Comparison of ENCODE assay signal across 8 cellular contexts in genomic region chr10:78302989-78303854, GRCh38.
A peak's percentile ranks its signal among the peaks of the same experiment; 100 is the strongest.
DNase-seq lines count a peak whose midpoint lies in the region; ATAC-seq lines count a peak whose summit lies in the region.

No MANE protein-coding gene starts in this region.

- ATAC-seq in GM21447 (IDR thresholded peaks at IDR 0.05; ENCODE audit: unreplicated experiment): peak; percentile 75

- H3K4me1 ChIP-seq in HUES6 (ENCODE audit: control insufficient read depth, insufficient read depth, low read length) (peaks cover 22% of the 10 kb centered on the region), NT2/D1 (ENCODE audit: insufficient read depth, insufficient read length) (peaks cover 4% of the 10 kb centered on the region)

- H3K27me3 ChIP-seq in HUES6 (ENCODE audit: control insufficient read depth, insufficient read depth, low read length) (no peaks in the 10 kb centered on the region; the same call in 1 of the 2 replicates), NT2/D1 (ENCODE audit: insufficient read depth, insufficient read length) (peaks cover 6% of the 10 kb centered on the region)

- peak overlapping the region; percentile 66 for H3K9ac ChIP-seq in HUES6 (ENCODE audit: low read length)
- H3K9ac ChIP-seq in NT2/D1 (ENCODE audit: insufficient read length, low read depth): peak overlapping the region; percentile 72

- peak; percentile 97 for DNase-seq in DMS 273 (lab: John Stamatoyannopoulos, UW; ENCODE audit: unreplicated experiment)
- DNase-seq in NT2/D1 (ENCODE audit: low read depth, low spot score): peak; percentile 76
- peak; percentile 97 for DNase-seq in activated CD8-positive, alpha-beta memory T cell treated with anti-CD3 and anti-CD28 coated beads, Interleukin-2, amount 50 U/mL, for 4 hours
- DNase-seq in epidermal melanocyte (ENCODE audit: insufficient read length, low spot score): peak; percentile 96
- DNase-seq in mucosa of gallbladder (ENCODE audit: low spot score): peak; percentile 95
- peak; percentile 95 for DNase-seq in stimulated activated CD8-positive, alpha-beta memory T cell treated with anti-CD3 and anti-CD28 coated beads, Interleukin-4, amount 100 ng/mL, for 24 hours (ENCODE audit: low read depth)

- H3K9me3 ChIP-seq in HUES6 (ENCODE audit: control insufficient read depth, insufficient read depth, low read depth, low read length) (peaks cover 4% of the 10 kb centered on the region; the same call in 1 of the 2 replicates), NT2/D1 (ENCODE audit: insufficient read depth, low read length) (peaks cover 7% of the 10 kb centered on the region; the same call in 1 of the 2 replicates)

- no peaks in the 10 kb centered on the region for H3K36me3 ChIP-seq in HUES6 (ENCODE audit: control insufficient read depth, insufficient read depth, low read length)
- H3K36me3 ChIP-seq in NT2/D1 (ENCODE audit: insufficient read depth, insufficient read length, low read length): no peaks in the 10 kb centered on the region

- H3K27ac ChIP-seq in HUES6 (ENCODE audit: low read depth, low read length): peak overlapping the region; percentile 48; the same call in 1 of the 2 replicates

- peak overlapping the region; percentile 80 for H3K4me3 ChIP-seq in HUES6 (ENCODE audit: low read depth, low read length)
- peak overlapping the region; percentile 44 for H3K4me3 ChIP-seq in NT2/D1 (ENCODE audit: insufficient read length, low read depth)

Comparison
In these comparisons a context has a peak if more than half of its experiments do, and no peak if none do; other contexts are left out.
1. Peak in every context shown above with its lines: DNase-seq, ATAC-seq, H3K4me3 ChIP-seq and H3K27ac ChIP-seq.